ENCODE assay signal across 13 cellular contexts in genomic region chr21:36706951-36707762, GRCh38. TPM values are rescaled to one million over a fixed set of nuclear protein-coding genes. Genes with fewer than 3 reads are reported as not detected.
A peak's percentile ranks its signal among the peaks of the same experiment; 100 is the strongest.
DNase-seq lines count a peak whose midpoint lies in the region; ATAC-seq and TF ChIP-seq lines count a peak whose summit lies in the region.
"Had no signal": no experiment of that assay in that cellular context is flagged by ENCODE, and none has a peak within 500 bp of the region (broad histone marks: within the 10 kb centered on the region; RNA-seq: fewer than 3 reads in every experiment).

No MANE protein-coding gene starts in this region.

- DNase-seq in activated naive CD4-positive, alpha-beta T cell treated with anti-CD3 and anti-CD28 coated beads for 36 hours = peak; percentile 52
- DNase-seq in activated naive CD4-positive, alpha-beta T cell treated with anti-CD3 and anti-CD28 coated beads, Interleukin-2, amount 50 U/mL, for 16 hours = no peak
- peak; percentile 24 to 29 for DNase-seq in activated CD4-positive, alpha-beta T cell treated with anti-CD3 and anti-CD28 coated beads, Interleukin-2, amount 50 U/mL, for 48 hours
- peak; percentile 62 for DNase-seq in glutamatergic neuron
- no peak for DNase-seq in stimulated activated naive B cell treated with anti-CD40 and anti-IgM and Interleukin-4, amounts not matched to agents 10 μg/mL and 1 μg/mL and 100 μg/mL, for 72 hours
- DNase-seq in NCI-H524 treated with DMSO at 0.1 percent for 48 hours (lab: John Stamatoyannopoulos, UW) = no peak
- DNase-seq: effector memory CD4-positive, alpha-beta T cell; immature natural killer cell; NCI-H2081; ovary; SIG-M5 had no signal

- no peaks in the 10 kb centered on the region for H3K36me3 Mint-ChIP-seq in activated naive CD4-positive, alpha-beta T cell treated with anti-CD3 and anti-CD28 coated beads for 36 hours (ENCODE audit: low read depth)
- no peaks in the 10 kb centered on the region for H3K36me3 Mint-ChIP-seq in glutamatergic neuron (ENCODE audit: unreplicated experiment)
- peaks cover 0 to 3% of the 10 kb centered on the region in 2 donors for H3K36me3 Mint-ChIP-seq in stimulated activated naive B cell treated with anti-CD40 and anti-IgM and Interleukin-4, amounts not matched to agents 10 μg/mL and 1 μg/mL and 100 μg/mL, for 72 hours

- TF ChIP-seq CTCF in glutamatergic neuron (IDR thresholded peaks at IDR 0.05; ENCODE audit: partially characterized antibody, unreplicated experiment) = no peak

- H3K27me3 Mint-ChIP-seq in activated naive CD4-positive, alpha-beta T cell treated with anti-CD3 and anti-CD28 coated beads for 36 hours (ENCODE audit: low read depth) = peaks cover 80% of the 10 kb centered on the region
- peaks cover 42% of the 10 kb centered on the region for H3K27me3 Mint-ChIP-seq in glutamatergic neuron (ENCODE audit: unreplicated experiment)
- peaks cover 72 to 88% of the 10 kb centered on the region in 2 donors for H3K27me3 Mint-ChIP-seq in stimulated activated naive B cell treated with anti-CD40 and anti-IgM and Interleukin-4, amounts not matched to agents 10 μg/mL and 1 μg/mL and 100 μg/mL, for 72 hours

- no peaks in the 10 kb centered on the region for H3K9me3 Mint-ChIP-seq in activated naive CD4-positive, alpha-beta T cell treated with anti-CD3 and anti-CD28 coated beads for 36 hours
- H3K9me3 Mint-ChIP-seq in glutamatergic neuron (ENCODE audit: unreplicated experiment) = peaks cover 11% of the 10 kb centered on the region
- no peaks in the 10 kb centered on the region for H3K9me3 Mint-ChIP-seq in stimulated activated naive B cell treated with anti-CD40 and anti-IgM and Interleukin-4, amounts not matched to agents 10 μg/mL and 1 μg/mL and 100 μg/mL, for 72 hours
- H3K9me3 Mint-ChIP-seq: immature natural killer cell had no signal

- CTCF ChIA-PET in activated naive CD4-positive, alpha-beta T cell treated with anti-CD3 and anti-CD28 coated beads for 36 hours (lab: Charles Lee) = interaction anchor here (1.3 kb wide), 1 partner anchor 18 kb away, joined by 3 read pairs; no protein-coding TSS in a partner anchor

- H3K27ac Mint-ChIP-seq in activated naive CD4-positive, alpha-beta T cell treated with anti-CD3 and anti-CD28 coated beads for 36 hours = no peak overlapping the region
- H3K27ac Mint-ChIP-seq in glutamatergic neuron (ENCODE audit: unreplicated experiment) = no peak overlapping the region
- peak overlapping the region; percentile 92 for H3K27ac Mint-ChIP-seq in stimulated activated naive B cell treated with anti-CD40 and anti-IgM and Interleukin-4, amounts not matched to agents 10 μg/mL and 1 μg/mL and 100 μg/mL, for 72 hours
- H3K27ac Mint-ChIP-seq: immature natural killer cell had no signal

- peaks cover 49% of the 10 kb centered on the region for H3K4me1 Mint-ChIP-seq in activated naive CD4-positive, alpha-beta T cell treated with anti-CD3 and anti-CD28 coated beads for 36 hours (ENCODE audit: low read depth)
- peaks cover 24% of the 10 kb centered on the region for H3K4me1 Mint-ChIP-seq in glutamatergic neuron (ENCODE audit: low read depth, unreplicated experiment)
- H3K4me1 Mint-ChIP-seq in stimulated activated naive B cell treated with anti-CD40 and anti-IgM and Interleukin-4, amounts not matched to agents 10 μg/mL and 1 μg/mL and 100 μg/mL, for 72 hours = peaks cover 26 to 46% of the 10 kb centered on the region in 2 donors

- intact Hi-C loops in activated naive CD4-positive, alpha-beta T cell treated with anti-CD3 and anti-CD28 coated beads for 36 hours (cut with micrococcal nuclease) = loop anchor here (2.0 to 10.0 kb wide), 3 partner anchors 16 to 562 kb away; no protein-coding TSS in a partner anchor

- ATAC-seq in stimulated activated naive B cell treated with anti-CD40 and anti-IgM and Interleukin-4, amounts not matched to agents 10 μg/mL and 1 μg/mL and 100 μg/mL, for 72 hours (replicated peaks) = no peak
- ATAC-seq in GM18502 (IDR thresholded peaks at IDR 0.05; ENCODE audit: poor library complexity, unreplicated experiment) = no peak
- no peak for ATAC-seq in GM21529 (IDR thresholded peaks at IDR 0.05; ENCODE audit: unreplicated experiment)

- H3K4me3 Mint-ChIP-seq in activated naive CD4-positive, alpha-beta T cell treated with anti-CD3 and anti-CD28 coated beads for 36 hours = no peak overlapping the region
- peak overlapping the region; percentile 72 for H3K4me3 Mint-ChIP-seq in glutamatergic neuron (ENCODE audit: unreplicated experiment)
- peak overlapping the region in 1 of 2 donors; percentile 46 for H3K4me3 Mint-ChIP-seq in stimulated activated naive B cell treated with anti-CD40 and anti-IgM and Interleukin-4, amounts not matched to agents 10 μg/mL and 1 μg/mL and 100 μg/mL, for 72 hours

RNA-seq across cellular contexts. Expression of gene SIM2, which starts 8.2 kb away (rescaled TPM):
- under 1 TPM; 0.74 to 0.94 TPM for total RNA-seq in activated naive CD4-positive, alpha-beta T cell treated with anti-CD3 and anti-CD28 coated beads for 36 hours
- 4.8 TPM for total RNA-seq in glutamatergic neuron (ENCODE audit: unreplicated experiment)

Comparison
In these comparisons a context has a peak if more than half of its experiments do, and no peak if none do; other contexts are left out.
1. DNase-seq: peak in activated naive CD4-positive, alpha-beta T cell treated with anti-CD3 and anti-CD28 coated beads for 36 hours (single experiment), activated CD4-positive, alpha-beta T cell treated with anti-CD3 and anti-CD28 coated beads, Interleukin-2, amount 50 U/mL, for 48 hours (2 of 2) and glutamatergic neuron (single experiment); none in activated naive CD4-positive, alpha-beta T cell treated with anti-CD3 and anti-CD28 coated beads, Interleukin-2, amount 50 U/mL, for 16 hours (single experiment), stimulated activated naive B cell treated with anti-CD40 and anti-IgM and Interleukin-4, amounts not matched to agents 10 μg/mL and 1 μg/mL and 100 μg/mL, for 72 hours (single experiment) and NCI-H524 treated with DMSO at 0.1 percent for 48 hours (single experiment).